ENCODE assay signal across 2 cellular contexts in genomic region chr11:64543818-64544217, GRCh38.
TF ChIP-seq lines count a peak whose summit lies in the region.

No MANE protein-coding gene starts in this region.

TF ChIP-seq in HEK293, 187 proteins besides CTCF, POLR2A, EP300 and RAD21:
- no peak for TF ChIP-seq GLI4 (tag by site-specific recombination; IDR thresholded peaks at IDR 0.05)
- TF ChIP-seq, protein P1, sequence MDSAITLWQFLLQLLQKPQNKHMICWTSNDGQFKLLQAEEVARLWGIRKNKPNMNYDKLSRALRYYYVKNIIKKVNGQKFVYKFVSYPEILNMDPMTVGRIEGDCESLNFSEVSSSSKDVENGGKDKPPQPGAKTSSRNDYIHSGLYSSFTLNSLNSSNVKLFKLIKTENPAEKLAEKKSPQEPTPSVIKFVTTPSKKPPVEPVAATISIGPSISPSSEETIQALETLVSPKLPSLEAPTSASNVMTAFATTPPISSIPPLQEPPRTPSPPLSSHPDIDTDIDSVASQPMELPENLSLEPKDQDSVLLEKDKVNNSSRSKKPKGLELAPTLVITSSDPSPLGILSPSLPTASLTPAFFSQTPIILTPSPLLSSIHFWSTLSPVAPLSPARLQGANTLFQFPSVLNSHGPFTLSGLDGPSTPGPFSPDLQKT (IDR thresholded peaks at IDR 0.05; ENCODE audit: borderline replicate concordance, low read depth, low read length) = no peak
- TF ChIP-seq ZNF785 (tag by site-specific recombination; IDR thresholded peaks at IDR 0.05) = no peak
- TF ChIP-seq PRDM1 (tag by site-specific recombination; IDR thresholded peaks at IDR 0.05) = peak; percentile 95
- no peak for TF ChIP-seq ZNF155 (tag by site-specific recombination; IDR thresholded peaks at IDR 0.05)
- TF ChIP-seq, protein P2, sequence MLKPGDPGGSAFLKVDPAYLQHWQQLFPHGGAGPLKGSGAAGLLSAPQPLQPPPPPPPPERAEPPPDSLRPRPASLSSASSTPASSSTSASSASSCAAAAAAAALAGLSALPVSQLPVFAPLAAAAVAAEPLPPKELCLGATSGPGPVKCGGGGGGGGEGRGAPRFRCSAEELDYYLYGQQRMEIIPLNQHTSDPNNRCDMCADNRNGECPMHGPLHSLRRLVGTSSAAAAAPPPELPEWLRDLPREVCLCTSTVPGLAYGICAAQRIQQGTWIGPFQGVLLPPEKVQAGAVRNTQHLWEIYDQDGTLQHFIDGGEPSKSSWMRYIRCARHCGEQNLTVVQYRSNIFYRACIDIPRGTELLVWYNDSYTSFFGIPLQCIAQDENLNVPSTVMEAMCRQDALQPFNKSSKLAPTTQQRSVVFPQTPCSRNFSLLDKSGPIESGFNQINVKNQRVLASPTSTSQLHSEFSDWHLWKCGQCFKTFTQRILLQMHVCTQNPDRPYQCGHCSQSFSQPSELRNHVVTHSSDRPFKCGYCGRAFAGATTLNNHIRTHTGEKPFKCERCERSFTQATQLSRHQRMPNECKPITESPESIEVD (tag by site-specific recombination; IDR thresholded peaks at IDR 0.05) = no peak
- no peak for TF ChIP-seq ZNF768 (tag by site-specific recombination; IDR thresholded peaks at IDR 0.05)
- TF ChIP-seq ZSCAN23 (tag by site-specific recombination; IDR thresholded peaks at IDR 0.05) = no peak
- peak; percentile 85 for TF ChIP-seq ZNF366 (tag by site-specific recombination; conservative IDR thresholded peaks at IDR 0.05)
TF ChIP-seq in HEK293: peak in this region for 2.

TF ChIP-seq in K562, 482 proteins besides CTCF, POLR2A, EP300 and RAD21:
- TF ChIP-seq TBL1XR1 (IDR thresholded peaks at IDR 0.05; ENCODE audit: low read length in 2 of 2) = no peak
- TF ChIP-seq HINFP (tag; conservative IDR thresholded peaks at IDR 0.05; ENCODE audit: low read depth) = 0 out of 2 replicates have a peak, but pooled peaks have one; percentile 38
- TF ChIP-seq ZNF512 (tag; IDR thresholded peaks at IDR 0.05) = peak; percentile 98
- no peak for TF ChIP-seq ZKSCAN3 (CRISPR knock-in tag; IDR thresholded peaks at IDR 0.05)
- 0 out of 4 replicates have a peak, but pooled peaks of 1 of the 2 experiments have one; percentile 24 for TF ChIP-seq MLLT1 (IDR thresholded peaks at IDR 0.05)
- TF ChIP-seq ZNF76 (CRISPR knock-in tag; IDR thresholded peaks at IDR 0.05; ENCODE audit: borderline replicate concordance) = no peak
- TF ChIP-seq CHD7 (IDR thresholded peaks at IDR 0.05; ENCODE audit: low read depth, low read length) = no peak
- peak; percentile 21; the same call in 1 of the 2 replicates for TF ChIP-seq MTA1 (IDR thresholded peaks at IDR 0.05; ENCODE audit: borderline replicate concordance)
